In genomic region chr2:46700435-46700834, GRCh38 we compare ENCODE assay signal across 11 cellular contexts. TPM values are rescaled to one million over a fixed set of nuclear protein-coding genes. Genes with fewer than 3 reads are reported as not detected.
DNase-seq lines count a peak whose midpoint lies in the region; ATAC-seq, FAIRE-seq and TF ChIP-seq lines count a peak whose summit lies in the region.
"Had no signal": no experiment of that assay in that cellular context is flagged by ENCODE, and none has a peak within 500 bp of the region (broad histone marks: within the 10 kb centered on the region; RNA-seq: fewer than 3 reads in every experiment).

No MANE protein-coding gene starts in this region.

- no peaks in the 10 kb centered on the region for H3K36me3 Mint-ChIP-seq in activated naive CD4-positive, alpha-beta T cell treated with anti-CD3 and anti-CD28 coated beads, Interleukin-2, amount 50 U/mL, for 24 hours

- H3K27ac Mint-ChIP-seq in activated naive CD4-positive, alpha-beta T cell treated with anti-CD3 and anti-CD28 coated beads, Interleukin-2, amount 50 U/mL, for 24 hours = no peak overlapping the region

- H3K27ac ChIP-seq in liver (ENCODE audit: low read depth in 1 of 2, low read length in 2 of 2) = peak overlapping the region in 1 of 2 donors; percentile 91
- peak overlapping the region; percentile 94 to 99 (median 96) for H3K27ac ChIP-seq in tibial nerve

- FAIRE-seq in GM12892 (lab: Jason Lieb, UNC) = no peak
- FAIRE-seq: H54 had no signal

- H3K36me3 ChIP-seq in adipocyte (ENCODE audit: control insufficient read depth, insufficient read depth, low read length, severe bottlenecking) (no peaks in the 10 kb centered on the region), liver (ENCODE audit: control insufficient read depth in 4 of 4, insufficient read depth in 3 of 4, low read depth in 1 of 4, low read length in 3 of 4) (no peaks in the 10 kb centered on the region), tibial nerve (no peaks in the 10 kb centered on the region)

- peak overlapping the region; percentile 98 for H3K9ac ChIP-seq in adipocyte (ENCODE audit: low read length)
- H3K9ac ChIP-seq in liver (ENCODE audit: low read depth in 1 of 2, low read length in 2 of 2) = peak overlapping the region in 1 of 2 donors; percentile 71

- no peaks in the 10 kb centered on the region for H3K27me3 ChIP-seq in adipocyte (replicated peaks; ENCODE audit: control insufficient read depth, insufficient read depth, low read length)
- no peaks in the 10 kb centered on the region for H3K27me3 ChIP-seq in liver (ENCODE audit: control insufficient read depth in 4 of 4, insufficient read depth in 4 of 4, low read length in 3 of 4)
- H3K27me3 ChIP-seq in tibial nerve = no peaks in the 10 kb centered on the region

- TF ChIP-seq RAD21 in liver (IDR thresholded peaks at IDR 0.05) = no peak

- no peaks in the 10 kb centered on the region for H3K9me3 ChIP-seq in adipocyte (ENCODE audit: control insufficient read depth, low read length)
- H3K9me3 ChIP-seq in liver (ENCODE audit: control insufficient read depth in 4 of 4, low read length in 3 of 4) = no peaks in the 10 kb centered on the region
- no peaks in the 10 kb centered on the region for H3K9me3 ChIP-seq in tibial nerve

- no peaks in the 10 kb centered on the region for H3K27me3 Mint-ChIP-seq in activated naive CD4-positive, alpha-beta T cell treated with anti-CD3 and anti-CD28 coated beads, Interleukin-2, amount 50 U/mL, for 24 hours

- no peak for ATAC-seq in GM21515 (IDR thresholded peaks at IDR 0.05; ENCODE audit: unreplicated experiment)

- WGBS in liver = 48% methylated on average over 6 of the region's 6 CpGs
- WGBS in tibial nerve, 2 donors = 45% methylated on average over 6 of the region's 6 CpGs

- TF ChIP-seq POLR2A in tibial nerve (IDR thresholded peaks at IDR 0.05) (no peak), GM12892 (IDR thresholded peaks at IDR 0.05; ENCODE audit: low read depth, low read length) (no peak)

- H3K4me1 ChIP-seq in adipocyte (ENCODE audit: control insufficient read depth, insufficient read depth, low read length) (peaks cover 31% of the 10 kb centered on the region), liver (ENCODE audit: control insufficient read depth in 4 of 4, insufficient read depth in 4 of 4, low read length in 3 of 4) (peaks cover 9 to 28% (median 12%) of the 10 kb centered on the region in 4 donors), tibial nerve (peaks cover 0 to 59% (median 14%) of the 10 kb centered on the region in 4 donors)

- H3K4me3 ChIP-seq in adipocyte (ENCODE audit: low read length) (peak overlapping the region; percentile 96), liver (ENCODE audit: low read depth in 1 of 3, low read length in 3 of 3) (peak overlapping the region; percentile 85 to 95 (median 88)), tibial nerve (peak overlapping the region; percentile 70 to 90 (median 88))

- no peaks in the 10 kb centered on the region for H3K9me3 Mint-ChIP-seq in activated naive CD4-positive, alpha-beta T cell treated with anti-CD3 and anti-CD28 coated beads, Interleukin-2, amount 50 U/mL, for 24 hours

- DNase-seq in activated naive CD4-positive, alpha-beta T cell treated with Interleukin-2 at 50 U/mL for 16 hours = no peak
- DNase-seq in adipocyte (ENCODE audit: low read depth) = no peak
- DNase-seq in tibial nerve (ENCODE audit: low spot score in 2 of 2) = no peak
- DNase-seq in GM12892 (ENCODE audit: insufficient read length) = no peak
- DNase-seq in NCI-H1105 (lab: John Stamatoyannopoulos, UW) = no peak
- DNase-seq: cortex of kidney, DMS153 had no signal

- no peak for TF ChIP-seq CTCF in liver (IDR thresholded peaks at IDR 0.05; ENCODE audit: low read depth, low read length, missing input control)
- no peak for TF ChIP-seq CTCF in tibial nerve (IDR thresholded peaks at IDR 0.05)

- peaks cover 70% of the 10 kb centered on the region for H3K4me1 Mint-ChIP-seq in activated naive CD4-positive, alpha-beta T cell treated with anti-CD3 and anti-CD28 coated beads, Interleukin-2, amount 50 U/mL, for 24 hours

- TF ChIP-seq EP300 in tibial nerve (IDR thresholded peaks at IDR 0.05) = no peak

- H3K4me3 Mint-ChIP-seq in activated naive CD4-positive, alpha-beta T cell treated with anti-CD3 and anti-CD28 coated beads, Interleukin-2, amount 50 U/mL, for 24 hours = peak overlapping the region; percentile 95

TF ChIP-seq in liver, 16 proteins besides CTCF, POLR2A, EP300 and RAD21:
- TF ChIP-seq MAX (IDR thresholded peaks at IDR 0.05) (no peak), REST (IDR thresholded peaks at IDR 0.05) (no peak), RXRA (IDR thresholded peaks at IDR 0.05) (no peak), JUND (IDR thresholded peaks at IDR 0.05) (no peak), SP1 (IDR thresholded peaks at IDR 0.05) (no peak), GABPA (IDR thresholded peaks at IDR 0.05 in 1 of 2, conservative IDR thresholded peaks at IDR 0.05 in 1 of 2) (no peak), HNF4G (IDR thresholded peaks at IDR 0.05) (no peak), FOXA2 (IDR thresholded peaks at IDR 0.05) (no peak), NR2F2 (IDR thresholded peaks at IDR 0.05) (no peak), FOXA1 (IDR thresholded peaks at IDR 0.05) (no peak), TAF1 (conservative IDR thresholded peaks at IDR 0.05) (no peak), YY1 (IDR thresholded peaks at IDR 0.05) (no peak), ZBTB33 (IDR thresholded peaks at IDR 0.05) (no peak), ATF3 (IDR thresholded peaks at IDR 0.05) (no peak), EGR1 (IDR thresholded peaks at IDR 0.05; ENCODE audit: low read depth in 2 of 2) (no peak), HNF4A (conservative IDR thresholded peaks at IDR 0.05) (no peak)

RNA-seq across cellular contexts. Expression of gene SOCS5, which starts 1.3 kb away (rescaled TPM):
- total RNA-seq in liver (10 to 100 TPM in 1 of 2 donors, 1 to 10 TPM in 1; 8.8 to 12.2 TPM), tibial nerve (10 to 100 TPM; 27.0 to 45.0 (median 39.3) TPM)
- 1 to 10 TPM; 1.8 to 2.6 TPM for polyA plus RNA-seq in liver
- 4.0 TPM for polyA plus RNA-seq in GM12892 (2012; ENCODE audit: missing spikeins)
